In the genomic region with DNA sequence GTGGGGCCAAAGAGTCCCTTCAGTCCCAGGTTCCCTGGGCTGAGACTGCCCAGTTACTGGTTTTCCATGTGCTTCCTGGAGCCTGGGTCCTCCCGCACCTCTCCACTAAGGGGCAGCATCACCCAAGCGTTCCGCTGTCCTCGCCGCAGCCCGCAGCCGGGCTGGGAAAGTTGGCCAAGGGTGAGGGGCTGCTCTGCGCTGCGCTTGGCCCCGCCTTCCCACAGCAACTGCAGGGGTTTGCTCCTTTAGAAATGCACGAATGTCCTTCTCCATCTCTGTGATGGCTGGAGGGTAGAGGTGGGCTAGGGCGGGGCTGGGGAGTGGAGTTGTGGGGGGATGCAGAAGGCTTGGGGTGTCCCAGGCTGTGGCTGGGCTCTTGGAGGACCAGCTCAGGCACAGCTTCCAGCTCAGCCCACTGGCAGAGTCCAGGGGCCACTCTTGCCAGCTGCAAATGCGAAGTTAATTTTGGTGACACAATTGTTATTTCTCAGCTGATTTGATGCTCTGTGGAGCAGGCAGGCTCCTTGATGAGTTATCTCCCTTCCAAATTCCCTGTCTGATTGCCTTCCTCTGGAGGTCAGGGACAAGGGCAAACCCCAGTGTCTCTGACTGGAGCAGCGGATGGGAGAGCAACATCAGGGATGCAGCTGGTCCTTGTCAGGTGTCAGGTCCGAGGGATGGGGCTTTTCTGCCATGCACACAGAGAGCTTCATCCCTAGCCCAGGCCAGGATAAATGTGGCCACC, we compare ENCODE assay signal across 8 cellular contexts.
DNase-seq lines count a peak whose midpoint lies in the region; ATAC-seq and TF ChIP-seq lines count a peak whose summit lies in the region.

No MANE protein-coding gene starts in this region.

- H3K9me2 ChIP-seq in Karpas-422 (replicated peaks; ENCODE audit: insufficient read depth, low read length): no peaks in the 10 kb centered on the region

- intact Hi-C loops in posterior cingulate gyrus (cut with DNase I): loop anchor here (1.0 to 5.0 kb wide), 2 partner anchors 60 to 131 kb away; no protein-coding TSS in a partner anchor

- H3K4me1 ChIP-seq in Karpas-422 (ENCODE audit: low read length): peaks cover 11% of the 10 kb centered on the region
- H3K4me1 ChIP-seq in SJSA1 (replicated peaks): peaks cover 10% of the 10 kb centered on the region

- H3K36me3 ChIP-seq in Karpas-422 (ENCODE audit: insufficient read depth, low read length): no peaks in the 10 kb centered on the region
- H3K36me3 ChIP-seq in SJSA1: no peaks in the 10 kb centered on the region; the same call in 1 of the 2 replicates

- peaks cover 60% of the 10 kb centered on the region for H3K4me1 Mint-ChIP-seq in activated naive CD4-positive, alpha-beta T cell treated with anti-CD3 and anti-CD28 coated beads, Interleukin-2, amount 50 U/mL, for 24 hours
- peaks cover 57% of the 10 kb centered on the region for H3K4me1 Mint-ChIP-seq in glutamatergic neuron (ENCODE audit: low read depth, unreplicated experiment)

- H3K9ac ChIP-seq in Karpas-422 (ENCODE audit: low read length): no peak overlapping the region

- H3K9me3 Mint-ChIP-seq in activated naive CD4-positive, alpha-beta T cell treated with anti-CD3 and anti-CD28 coated beads, Interleukin-2, amount 50 U/mL, for 24 hours: no peaks in the 10 kb centered on the region
- peaks cover 29% of the 10 kb centered on the region for H3K9me3 Mint-ChIP-seq in glutamatergic neuron (ENCODE audit: unreplicated experiment)

- H3K27me3 ChIP-seq in Karpas-422 (ENCODE audit: low read length): no peaks in the 10 kb centered on the region
- H3K27me3 ChIP-seq in SJSA1 (replicated peaks): no peaks in the 10 kb centered on the region

- H2AFZ ChIP-seq in Karpas-422 (ENCODE audit: low read length): no peak overlapping the region

- H3K4me3 Mint-ChIP-seq in activated naive CD4-positive, alpha-beta T cell treated with anti-CD3 and anti-CD28 coated beads, Interleukin-2, amount 50 U/mL, for 24 hours: no peak overlapping the region
- peak overlapping the region; percentile 71 for H3K4me3 Mint-ChIP-seq in glutamatergic neuron (ENCODE audit: unreplicated experiment)

- peak; percentile 48 for DNase-seq in GDM1 (lab: John Stamatoyannopoulos, UW)
- peak; percentile 71 for DNase-seq in Karpas-422
- DNase-seq in SJSA1 (ENCODE audit: low read depth in 1 of 2, low spot score in 2 of 2): peak; percentile 55 to 71
- peak; percentile 99 for DNase-seq in glutamatergic neuron
- DNase-seq in posterior cingulate gyrus: peak; percentile 63 to 97 (median 80)

- H3K4me2 ChIP-seq in Karpas-422 (ENCODE audit: low read depth, low read length, poor library complexity, severe bottlenecking): no peak overlapping the region

- peak overlapping the region; percentile 68 for H3K27ac Mint-ChIP-seq in activated naive CD4-positive, alpha-beta T cell treated with anti-CD3 and anti-CD28 coated beads, Interleukin-2, amount 50 U/mL, for 24 hours
- H3K27ac Mint-ChIP-seq in glutamatergic neuron (ENCODE audit: unreplicated experiment): peak overlapping the region; percentile 83

- H3K9me3 ChIP-seq in Karpas-422 (ENCODE audit: low read length) (no peaks in the 10 kb centered on the region), SJSA1 (replicated peaks) (no peaks in the 10 kb centered on the region)

- no peaks in the 10 kb centered on the region for H3K27me3 Mint-ChIP-seq in activated naive CD4-positive, alpha-beta T cell treated with anti-CD3 and anti-CD28 coated beads, Interleukin-2, amount 50 U/mL, for 24 hours
- H3K27me3 Mint-ChIP-seq in glutamatergic neuron (ENCODE audit: unreplicated experiment): peaks cover 28% of the 10 kb centered on the region

- H3K36me3 Mint-ChIP-seq in activated naive CD4-positive, alpha-beta T cell treated with anti-CD3 and anti-CD28 coated beads, Interleukin-2, amount 50 U/mL, for 24 hours: no peaks in the 10 kb centered on the region
- no peaks in the 10 kb centered on the region for H3K36me3 Mint-ChIP-seq in glutamatergic neuron (ENCODE audit: unreplicated experiment)

- no peak for ATAC-seq in HG03135 (IDR thresholded peaks at IDR 0.05; ENCODE audit: unreplicated experiment)
- ATAC-seq in HG02884 (IDR thresholded peaks at IDR 0.05; ENCODE audit: unreplicated experiment): no peak

- no peaks in the 10 kb centered on the region for H3K79me2 ChIP-seq in Karpas-422 (ENCODE audit: low read length)

- H3K27ac ChIP-seq in Karpas-422 (ENCODE audit: low read length): no peak overlapping the region
- no peak overlapping the region for H3K27ac ChIP-seq in SJSA1

- H3K4me3 ChIP-seq in Karpas-422 (ENCODE audit: low read length): no peak overlapping the region
- H3K4me3 ChIP-seq in SJSA1: no peak overlapping the region

- TF ChIP-seq CTCF in glutamatergic neuron (IDR thresholded peaks at IDR 0.05; ENCODE audit: partially characterized antibody, unreplicated experiment): peak; percentile 96

- H4K20me1 ChIP-seq in Karpas-422 (ENCODE audit: insufficient read depth, low read depth, low read length): no peaks in the 10 kb centered on the region

Comparison
In these comparisons a context has a peak if more than half of its experiments do, and no peak if none do; other contexts are left out.
1. DNase-seq: peak in every context shown above with its lines; median percentile 99 in glutamatergic neuron; 80 in posterior cingulate gyrus; 71 in Karpas-422; 63 in SJSA1; 48 in GDM1.